In the genomic region with DNA sequence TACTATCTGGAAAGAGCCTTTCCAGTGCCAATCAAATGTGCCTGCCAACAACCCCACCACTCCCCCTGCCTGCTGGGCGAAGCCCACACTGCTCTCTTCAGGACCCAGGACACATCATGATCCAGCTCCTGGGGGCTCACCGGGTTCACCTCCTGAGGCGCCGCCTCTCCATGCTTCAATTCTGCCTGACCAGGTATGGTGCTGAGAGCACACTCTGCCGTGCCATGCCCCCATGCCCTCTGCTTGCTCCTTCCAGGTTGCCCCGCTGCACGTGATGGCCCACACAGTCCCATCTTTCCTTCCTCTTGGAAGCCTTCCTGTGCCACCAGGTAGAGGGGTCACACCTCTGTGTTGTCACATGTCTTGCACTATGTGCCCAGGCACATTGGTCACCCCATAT, we compare ENCODE assay signal across 33 cellular contexts. TPM values are rescaled to one million over a fixed set of nuclear protein-coding genes. Genes with fewer than 3 reads are reported as not detected.
"Had no signal": no experiment of that assay in that cellular context is flagged by ENCODE, and none has a peak within 500 bp of the region (broad histone marks: within the 10 kb centered on the region; RNA-seq: fewer than 3 reads in every experiment).

No MANE protein-coding gene starts in this region.

- H3K4me1 ChIP-seq: gastroesophageal sphincter had no signal

- ATAC-seq: activated T-cell treated with anti-CD3 and anti-CD28 coated beads, Interleukin-2, amount 50 U/mL, for 72 hours; esophagus mucosa; gastroesophageal sphincter; WTC11 had no signal

- DNase-seq: activated CD4-positive, alpha-beta memory T cell treated with anti-CD3 and anti-CD28 coated beads, Interleukin-2, amount 10 ng/mL, durations not matched to agents 7 days and 5 days; activated CD4-positive, alpha-beta T cell treated with anti-CD3 and anti-CD28 coated beads for 1 hour; activated CD4-positive, alpha-beta T cell treated with anti-CD3 and anti-CD28 coated beads for 4 hours; activated CD4-positive, alpha-beta T cell treated with anti-CD3 and anti-CD28 coated beads, Interleukin-2, amount 10 ng/mL, durations not matched to agents 7 days and 5 days; activated CD4-positive, alpha-beta T cell treated with anti-CD3 and anti-CD28 coated beads, Interleukin-2, amount 50 U/mL, for 4 hours; activated CD8-positive, alpha-beta memory T cell treated with anti-CD3 and anti-CD28 coated beads, Interleukin-2, amount 50 U/mL, for 48 hours; activated gamma-delta T cell; activated naive CD4-positive, alpha-beta T cell; activated naive CD4-positive, alpha-beta T cell treated with anti-CD3 and anti-CD28 coated beads, Interleukin-2, amount 50 U/mL, for 16 hours; activated T-cell treated with anti-CD3 and anti-CD28 coated beads for 4 hours; activated T-cell treated with anti-CD3 and anti-CD28 coated beads, Interleukin-2, amount 50 U/mL, for 24 hours; activated T-cell treated with anti-CD3 and anti-CD28 coated beads, Interleukin-2, amount 50 U/mL, for 72 hours; amniotic stem cell; anterior cingulate cortex; brain microvascular endothelial cell; effector CD8-positive, alpha-beta T cell; endodermal cell; foreskin melanocyte; T-helper 2 cell had no signal

- H3K27me3 Mint-ChIP-seq: activated CD4-positive, alpha-beta memory T cell treated with anti-CD3 and anti-CD28 coated beads, Interleukin-2, amount 10 ng/mL, durations not matched to agents 7 days and 5 days had no signal

- H3K27me3 ChIP-seq: brain microvascular endothelial cell had no signal

- H3K9me3 Mint-ChIP-seq: activated CD4-positive, alpha-beta memory T cell treated with anti-CD3 and anti-CD28 coated beads, Interleukin-2, amount 10 ng/mL, durations not matched to agents 7 days and 5 days; activated CD4-positive, alpha-beta T cell treated with anti-CD3 and anti-CD28 coated beads, Interleukin-2, amount 10 ng/mL, durations not matched to agents 7 days and 5 days; activated T-cell treated with anti-CD3 and anti-CD28 coated beads, Interleukin-2, amount 50 U/mL, for 24 hours; activated T-cell treated with anti-CD3 and anti-CD28 coated beads, Interleukin-2, amount 50 U/mL, for 72 hours; central memory CD8-positive, alpha-beta T cell; endodermal cell; WTC11 had no signal

- H3K4me3 Mint-ChIP-seq: activated CD4-positive, alpha-beta memory T cell treated with anti-CD3 and anti-CD28 coated beads, Interleukin-2, amount 10 ng/mL, durations not matched to agents 7 days and 5 days; activated CD4-positive, alpha-beta T cell treated with anti-CD3 and anti-CD28 coated beads, Interleukin-2, amount 10 ng/mL, durations not matched to agents 7 days and 5 days; activated naive CD8-positive, alpha-beta T cell; activated T-cell treated with anti-CD3 and anti-CD28 coated beads, Interleukin-2, amount 50 U/mL, for 24 hours; activated T-cell treated with anti-CD3 and anti-CD28 coated beads, Interleukin-2, amount 50 U/mL, for 72 hours; central memory CD8-positive, alpha-beta T cell; endodermal cell; WTC11 had no signal

- H3K36me3 Mint-ChIP-seq: activated naive CD8-positive, alpha-beta T cell; WTC11 had no signal

- H3K27ac ChIP-seq: brain microvascular endothelial cell, gastroesophageal sphincter, VCaP had no signal

- H3K4me1 Mint-ChIP-seq: activated CD4-positive, alpha-beta memory T cell treated with anti-CD3 and anti-CD28 coated beads, Interleukin-2, amount 10 ng/mL, durations not matched to agents 7 days and 5 days; activated CD4-positive, alpha-beta T cell treated with anti-CD3 and anti-CD28 coated beads, Interleukin-2, amount 10 ng/mL, durations not matched to agents 7 days and 5 days; central memory CD8-positive, alpha-beta T cell; endodermal cell; WTC11 had no signal

- H3K9me3 ChIP-seq: gastroesophageal sphincter had no signal

- H3K36me3 ChIP-seq: brain microvascular endothelial cell, gastroesophageal sphincter had no signal

- H3K4me3 ChIP-seq: gastroesophageal sphincter had no signal

- H3K27ac Mint-ChIP-seq: activated CD4-positive, alpha-beta memory T cell treated with anti-CD3 and anti-CD28 coated beads, Interleukin-2, amount 10 ng/mL, durations not matched to agents 7 days and 5 days; activated CD4-positive, alpha-beta T cell treated with anti-CD3 and anti-CD28 coated beads, Interleukin-2, amount 10 ng/mL, durations not matched to agents 7 days and 5 days; activated naive CD8-positive, alpha-beta T cell; activated T-cell treated with anti-CD3 and anti-CD28 coated beads, Interleukin-2, amount 50 U/mL, for 24 hours; activated T-cell treated with anti-CD3 and anti-CD28 coated beads, Interleukin-2, amount 50 U/mL, for 72 hours; endodermal cell; WTC11 had no signal

RNA-seq across cellular contexts. Expression of gene ASB18, which starts 47.5 kb away (rescaled TPM):
- total RNA-seq: activated CD4-positive, alpha-beta memory T cell treated with anti-CD3 and anti-CD28 coated beads, Interleukin-2, amount 10 ng/mL, durations not matched to agents 7 days and 5 days; activated CD4-positive, alpha-beta T cell treated with anti-CD3 and anti-CD28 coated beads, Interleukin-2, amount 10 ng/mL, durations not matched to agents 7 days and 5 days; activated T-cell treated with anti-CD3 and anti-CD28 coated beads, Interleukin-2, amount 50 U/mL, for 72 hours; astrocyte; bronchial epithelial cell; dermis microvascular lymphatic vessel endothelial cell; endodermal cell; epithelial cell of proximal tubule; esophagus mucosa; gastroesophageal sphincter; glomerular endothelial cell; T-helper 1 cell treated with Interleukin-12 subunit alpha and Interleukin-12 subunit beta and Interleukin-4 antibody, amounts not matched to agents 30 ng/mL and 1 ng/mL, for 36 hours; WTC11 had no signal
- polyA plus RNA-seq: adipose tissue had no signal

RNA-seq across cellular contexts. Expression of gene GBX2, which starts 48.5 kb away (rescaled TPM):
- total RNA-seq: activated CD4-positive, alpha-beta memory T cell treated with anti-CD3 and anti-CD28 coated beads, Interleukin-2, amount 10 ng/mL, durations not matched to agents 7 days and 5 days; activated CD4-positive, alpha-beta T cell treated with anti-CD3 and anti-CD28 coated beads, Interleukin-2, amount 10 ng/mL, durations not matched to agents 7 days and 5 days; activated T-cell treated with anti-CD3 and anti-CD28 coated beads, Interleukin-2, amount 50 U/mL, for 72 hours; bronchial epithelial cell; cardiac septum; esophagus mucosa; gastroesophageal sphincter; T-helper 1 cell treated with Interleukin-12 subunit alpha and Interleukin-12 subunit beta and Interleukin-4 antibody, amounts not matched to agents 30 ng/mL and 1 ng/mL, for 36 hours had no signal
- polyA plus RNA-seq: adipose tissue had no signal
